Comparison of ENCODE assay signal across 8 cellular contexts in the genomic region with DNA sequence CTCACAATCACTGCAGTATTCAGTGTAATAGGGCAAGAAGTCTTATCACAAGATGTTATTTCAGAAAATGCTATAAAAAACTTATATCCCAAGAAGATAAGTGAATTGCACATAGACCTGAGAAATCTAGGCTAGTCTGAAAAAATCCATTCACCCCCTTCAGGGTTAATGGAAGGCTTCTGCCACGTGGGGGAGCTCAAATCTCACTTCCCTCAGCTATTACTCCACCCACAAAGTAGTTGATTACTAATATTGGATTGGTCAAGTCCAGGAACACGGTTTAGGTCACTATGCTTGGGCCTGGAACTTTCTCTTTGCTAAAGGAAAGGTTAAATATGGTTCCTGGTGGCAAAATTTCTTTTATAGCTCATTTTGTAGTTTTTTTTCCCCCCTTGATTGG. TPM values are rescaled to one million over a fixed set of nuclear protein-coding genes. Genes with fewer than 3 reads are reported as not detected.
DNase-seq lines count a peak whose midpoint lies in the region; ATAC-seq, FAIRE-seq and TF ChIP-seq lines count a peak whose summit lies in the region.

No MANE protein-coding gene starts in this region.

- no peaks in the 10 kb centered on the region for H3K9me2 ChIP-seq in Loucy (replicated peaks; ENCODE audit: low read depth, low read length)

- ATAC-seq in HG02571 (IDR thresholded peaks at IDR 0.05; ENCODE audit: unreplicated experiment) = peak; percentile 97
- ATAC-seq in left ventricle myocardium superior = peak; percentile 57

- WGBS in prostate gland = 21% methylated on average over 2 of the region's 2 CpGs

- H3K27ac ChIP-seq in prostate gland = no peak overlapping the region

- no peaks in the 10 kb centered on the region for H4K20me1 ChIP-seq in Loucy (ENCODE audit: insufficient read depth, low read length, poor library complexity, severe bottlenecking)

- peak; percentile 52 for TF ChIP-seq CTCF in BJ (IDR thresholded peaks at IDR 0.05; ENCODE audit: insufficient read depth, low read depth, low read length)
- peak; percentile 84 for TF ChIP-seq CTCF in Loucy (conservative IDR thresholded peaks at IDR 0.05; ENCODE audit: low read length)
- TF ChIP-seq CTCF in prostate gland (IDR thresholded peaks at IDR 0.05) = peak in 2 of 4 experiments; percentile 15 to 28

- no peaks in the 10 kb centered on the region for H3K27me3 ChIP-seq in BJ (ENCODE audit: control insufficient read depth, insufficient read depth, low read length)
- no peaks in the 10 kb centered on the region for H3K27me3 ChIP-seq in Loucy (ENCODE audit: insufficient read depth, low read length, poor library complexity, severe bottlenecking)
- no peaks in the 10 kb centered on the region for H3K27me3 ChIP-seq in prostate gland (replicated peaks; ENCODE audit: insufficient read depth)

- no peaks in the 10 kb centered on the region for H3K36me3 Mint-ChIP-seq in activated CD4-positive, alpha-beta T cell treated with anti-CD3 and anti-CD28 coated beads, Interleukin-2, amount 10 ng/mL, durations not matched to agents 7 days and 5 days (ENCODE audit: low read depth)

- no peaks in the 10 kb centered on the region for H3F3A ChIP-seq in Loucy (ENCODE audit: low read depth)

- H3K4me3 ChIP-seq in BJ (ENCODE audit: low read depth, low read length) (no peak overlapping the region), Loucy (ENCODE audit: low read length, poor library complexity, severe bottlenecking) (no peak overlapping the region), prostate gland (no peak overlapping the region)

- no peak for TF ChIP-seq POLR2A in GM12892 (IDR thresholded peaks at IDR 0.05; ENCODE audit: low read depth, low read length)
- no peak for TF ChIP-seq POLR2A in prostate gland (IDR thresholded peaks at IDR 0.05)

- H3K4me1 ChIP-seq in Loucy (ENCODE audit: insufficient read depth, low read length, poor library complexity, severe bottlenecking) (no peaks in the 10 kb centered on the region), prostate gland (replicated peaks) (no peaks in the 10 kb centered on the region)

- no peaks in the 10 kb centered on the region for H3K79me2 ChIP-seq in Loucy (ENCODE audit: insufficient read depth, low read length)

- CTCF ChIA-PET in BJ (lab: Yijun Ruan, JAX) = interaction anchor here (1.5 kb wide), 1 partner anchor 28 kb away, joined by 3 read pairs; no protein-coding TSS in a partner anchor
- CTCF ChIA-PET in activated CD4-positive, alpha-beta T cell treated with anti-CD3 and anti-CD28 coated beads, Interleukin-2, amount 10 ng/mL, durations not matched to agents 7 days and 5 days (lab: Charles Lee) = interaction anchor here (0.5 to 1.2 kb wide), 4 partner anchors 13 to 396 kb away, joined by 3 to 5 read pairs (median 4); no protein-coding TSS in a partner anchor

- H3K27ac Mint-ChIP-seq in activated CD4-positive, alpha-beta T cell treated with anti-CD3 and anti-CD28 coated beads, Interleukin-2, amount 10 ng/mL, durations not matched to agents 7 days and 5 days = no peak overlapping the region

- no peaks in the 10 kb centered on the region for H3K9me3 ChIP-seq in Loucy (ENCODE audit: insufficient read depth, low read depth, low read length)
- no peaks in the 10 kb centered on the region for H3K9me3 ChIP-seq in prostate gland

- no peaks in the 10 kb centered on the region for H3K36me3 ChIP-seq in BJ (ENCODE audit: control insufficient read depth, insufficient read depth, low read length)
- H3K36me3 ChIP-seq in Loucy (ENCODE audit: insufficient read depth, low read length) = no peaks in the 10 kb centered on the region
- no peaks in the 10 kb centered on the region for H3K36me3 ChIP-seq in prostate gland

- H2AFZ ChIP-seq in Loucy (ENCODE audit: low read length) = no peak overlapping the region

- H3K27me3 Mint-ChIP-seq in activated CD4-positive, alpha-beta T cell treated with anti-CD3 and anti-CD28 coated beads, Interleukin-2, amount 10 ng/mL, durations not matched to agents 7 days and 5 days = peaks cover 2% of the 10 kb centered on the region

- no peaks in the 10 kb centered on the region for H3K4me1 Mint-ChIP-seq in activated CD4-positive, alpha-beta T cell treated with anti-CD3 and anti-CD28 coated beads, Interleukin-2, amount 10 ng/mL, durations not matched to agents 7 days and 5 days

- no peak overlapping the region for H3K4me3 Mint-ChIP-seq in activated CD4-positive, alpha-beta T cell treated with anti-CD3 and anti-CD28 coated beads, Interleukin-2, amount 10 ng/mL, durations not matched to agents 7 days and 5 days

- H3K9me3 Mint-ChIP-seq in activated CD4-positive, alpha-beta T cell treated with anti-CD3 and anti-CD28 coated beads, Interleukin-2, amount 10 ng/mL, durations not matched to agents 7 days and 5 days = no peaks in the 10 kb centered on the region

- peak; percentile 97 for FAIRE-seq in GM12892 (lab: Jason Lieb, UNC)

- POLR2A ChIA-PET in BJ (lab: Charles Lee) = no interaction called here
- POLR2A ChIA-PET in activated CD4-positive, alpha-beta T cell treated with anti-CD3 and anti-CD28 coated beads, Interleukin-2, amount 10 ng/mL, durations not matched to agents 7 days and 5 days (lab: Charles Lee) = no interaction called here

- DNase-seq in BJ (ENCODE audit: low read depth) (no peak), GM12892 (ENCODE audit: insufficient read length) (no peak), left ventricle myocardium superior (no peak), cerebellar nuclear complex (lab: John Stamatoyannopoulos, UW) (no peak), prostate gland (ENCODE audit: low spot score) (no peak)
- DNase-seq in activated CD4-positive, alpha-beta T cell treated with anti-CD3 and anti-CD28 coated beads, Interleukin-2, amount 10 ng/mL, durations not matched to agents 7 days and 5 days = peak; percentile 34

- intact Hi-C loops in left ventricle myocardium superior (cut with micrococcal nuclease) = no loop called here
- intact Hi-C loops in prostate gland (cut with DNase I) = no loop called here

- no peak overlapping the region for H3K4me2 ChIP-seq in Loucy (ENCODE audit: low read depth, low read length, poor library complexity, severe bottlenecking)

- H3K9ac ChIP-seq in Loucy (ENCODE audit: low read depth, low read length, poor library complexity, severe bottlenecking) = no peak overlapping the region

RNA-seq across cellular contexts. Expression of a gene that starts 51.2 kb away (rescaled TPM):
- 1.3 and 1.7 TPM in 2 replicates for polyA plus RNA-seq in BJ (2011; rRNA removed)
- polyA minus RNA-seq in BJ (2011; rRNA and poly(A)+ RNA removed) = 1.2 and 1.5 TPM in 2 replicates
- 23.2 TPM for polyA plus RNA-seq in GM12892 (2012; ENCODE audit: missing spikeins)
- total RNA-seq in activated CD4-positive, alpha-beta T cell treated with anti-CD3 and anti-CD28 coated beads, Interleukin-2, amount 10 ng/mL, durations not matched to agents 7 days and 5 days = under 1 TPM; 0.75 to 0.89 TPM
- total RNA-seq in left ventricle myocardium superior (68.8 TPM), prostate gland (10 to 100 TPM in 1 of 2 donors, 1 to 10 TPM in 1; 1.3 to 10.7 TPM)
